16 cellular contexts compared by ENCODE assay signal in genomic region chr12:131028587-131029338, GRCh38.
DNase-seq lines count a peak whose midpoint lies in the region; ATAC-seq lines count a peak whose summit lies in the region.
"Had no signal": no experiment of that assay in that cellular context is flagged by ENCODE, and none has a peak within 500 bp of the region (broad histone marks: within the 10 kb centered on the region; RNA-seq: fewer than 3 reads in every experiment).

No MANE protein-coding gene starts in this region.

- DNase-seq in SHP77 (lab: John Stamatoyannopoulos, UW) (peak; percentile 79 to 86), left lobe of liver (ENCODE audit: low spot score) (peak; percentile 74), NCI-H1048 (lab: John Stamatoyannopoulos, UW) (no peak), NCI-H2227 (lab: John Stamatoyannopoulos, UW; ENCODE audit: unreplicated experiment) (no peak), NCI-H345 (lab: John Stamatoyannopoulos, UW) (no peak)
- DNase-seq: activated CD4-positive, alpha-beta T cell treated with anti-CD3 and anti-CD28 coated beads, Interleukin-2, amount 10 ng/mL, durations not matched to agents 24 days and 14 days; CD8-positive, alpha-beta T cell; effector memory CD8-positive, alpha-beta T cell; stimulated activated CD4-positive, alpha-beta T cell treated with anti-CD3 and anti-CD28 coated beads, Interleukin-15, amount 100 ng/mL, for 24 hours; T-helper 17 cell had no signal

- ATAC-seq in left lobe of liver (peak; percentile 80), HG03135 (IDR thresholded peaks at IDR 0.05; ENCODE audit: unreplicated experiment) (no peak)
- ATAC-seq: CD8-positive, alpha-beta T cell; effector memory CD8-positive, alpha-beta T cell; HCT116; T-helper 17 cell had no signal

- no peak overlapping the region for H3K4me3 ChIP-seq in BLaER1 treated with 17β-estradiol and CSF1 and Interleukin-3, amounts not matched to agents 10 nM and 100 nM
- no peak overlapping the region for H3K4me3 ChIP-seq in rectal smooth muscle tissue (ENCODE audit: low read length)
- H3K4me3 ChIP-seq: esophagus muscularis mucosa, PC-9 had no signal

- peak overlapping the region in 7 of 11 experiments; percentile 4 to 99 (median 86); a peak in 13 of 22 replicates for H3K4me2 ChIP-seq in BLaER1 treated with 17β-estradiol and CSF1 and Interleukin-3, amounts not matched to agents 10 nM and 100 nM
- H3K4me2 ChIP-seq: PC-9 had no signal

- peaks cover 38 to 100% (median 99%) of the 10 kb centered on the region in 10 experiments for H3K4me1 ChIP-seq in BLaER1 treated with 17β-estradiol and CSF1 and Interleukin-3, amounts not matched to agents 10 nM and 100 nM
- H3K4me1 ChIP-seq in rectal smooth muscle tissue (ENCODE audit: control insufficient read depth, insufficient read depth, low read length) = peaks cover 29% of the 10 kb centered on the region

- no peaks in the 10 kb centered on the region for H3K9me3 ChIP-seq in BLaER1 treated with 17β-estradiol and CSF1 and Interleukin-3, amounts not matched to agents 10 nM and 100 nM (replicated peaks in 1 of 11)
- H3K9me3 ChIP-seq: esophagus muscularis mucosa had no signal

- peaks cover 0 to 7% (median 0%) of the 10 kb centered on the region in 11 experiments; a peak in 2 of 22 replicates for H4K20me1 ChIP-seq in BLaER1 treated with 17β-estradiol and CSF1 and Interleukin-3, amounts not matched to agents 10 nM and 100 nM

- no peaks in the 10 kb centered on the region; a peak in 1 of 22 replicates for H3K36me3 ChIP-seq in BLaER1 treated with 17β-estradiol and CSF1 and Interleukin-3, amounts not matched to agents 10 nM and 100 nM
- no peaks in the 10 kb centered on the region for H3K36me3 ChIP-seq in rectal smooth muscle tissue (ENCODE audit: control insufficient read depth, insufficient read depth, low read length)

- peaks cover 0 to 70% (median 0%) of the 10 kb centered on the region in 11 experiments; a peak in 7 of 22 replicates for H3K27me3 ChIP-seq in BLaER1 treated with 17β-estradiol and CSF1 and Interleukin-3, amounts not matched to agents 10 nM and 100 nM
- no peaks in the 10 kb centered on the region for H3K27me3 ChIP-seq in rectal smooth muscle tissue (ENCODE audit: control insufficient read depth, insufficient read depth, low read length)
- H3K27me3 ChIP-seq: esophagus muscularis mucosa had no signal

- no peak overlapping the region for H3K9ac ChIP-seq in BLaER1 treated with 17β-estradiol and CSF1 and Interleukin-3, amounts not matched to agents 10 nM and 100 nM
- H3K9ac ChIP-seq in rectal smooth muscle tissue (ENCODE audit: low read length) = no peak overlapping the region

- H3K27ac ChIP-seq in BLaER1 treated with 17β-estradiol and CSF1 and Interleukin-3, amounts not matched to agents 10 nM and 100 nM = peak overlapping the region in 1 of 11 experiments; percentile 76; a peak in 1 of 22 replicates
- H3K27ac ChIP-seq in rectal smooth muscle tissue (ENCODE audit: low read depth, low read length) = peak overlapping the region; percentile 55
- H3K27ac ChIP-seq: esophagus muscularis mucosa, PC-9 had no signal

Comparison
In these comparisons a context has a peak if more than half of its experiments do, and no peak if none do; other contexts are left out.
1. DNase-seq: peak in SHP77 (2 of 2) and left lobe of liver (single experiment); none in NCI-H1048 (single experiment), NCI-H2227 (single experiment) and NCI-H345 (single experiment).